Comparison of ENCODE assay signal across 24 cellular contexts in the genomic region with DNA sequence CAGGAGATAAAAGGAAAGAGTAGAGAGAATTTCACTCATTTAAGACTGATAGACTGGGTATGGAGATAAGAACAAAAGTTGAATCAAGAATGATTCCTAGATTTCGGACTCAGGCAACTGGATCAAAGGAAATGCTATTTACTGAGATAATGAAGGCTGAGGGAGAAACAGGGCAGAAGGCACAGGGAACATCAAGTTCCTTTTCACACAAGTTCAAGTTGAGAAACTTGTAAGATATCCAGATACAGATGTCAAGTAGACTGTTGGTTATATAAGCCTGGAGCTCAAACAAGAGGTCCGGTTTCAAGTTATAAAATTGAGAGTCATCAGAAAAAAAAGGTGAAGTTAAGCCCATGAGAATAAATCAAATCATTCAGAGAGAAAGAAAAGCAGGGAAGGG.
A peak's percentile ranks its signal among the peaks of the same experiment; 100 is the strongest.
DNase-seq lines count a peak whose midpoint lies in the region; ATAC-seq and TF ChIP-seq lines count a peak whose summit lies in the region.
"Had no signal": no experiment of that assay in that cellular context is flagged by ENCODE, and none has a peak within 500 bp of the region (broad histone marks: within the 10 kb centered on the region; RNA-seq: fewer than 3 reads in every experiment).

No MANE protein-coding gene starts in this region.

- DNase-seq in esophagus muscularis mucosa (ENCODE audit: extremely low spot score), result no peak
- DNase-seq in left ventricle myocardium inferior, result no peak
- DNase-seq in sigmoid colon, result no peak
- no peak for DNase-seq in upper lobe of right lung
- no peak for DNase-seq in activated CD4-positive, alpha-beta T cell treated with anti-CD3 and anti-CD28 coated beads for 36 hours
- no peak for DNase-seq in DMS114 treated with DMSO at 0.1 percent for 48 hours (lab: John Stamatoyannopoulos, UW; ENCODE audit: unreplicated experiment)
- no peak for DNase-seq in DMS53 treated with DMSO at 0.1 percent for 48 hours (lab: John Stamatoyannopoulos, UW; ENCODE audit: unreplicated experiment)
- DNase-seq in NCI-H2196 treated with DMSO at 0.1 percent for 48 hours (lab: John Stamatoyannopoulos, UW; ENCODE audit: unreplicated experiment), result no peak
- DNase-seq: CD4-positive, CD25-positive, alpha-beta regulatory T cell; DMS79 treated with DMSO at 0.1 percent for 48 hours; MG63; NCI-H1417; NCI-H187; NCI-H2107; NCI-H510A; NCI-H748 treated with DMSO at 0.1 percent for 48 hours; NK-92 treated with Interleukin-12 subunit alpha and Interleukin-12 subunit beta, amount 100 ng/mL, for 24 hours had no signal

- WGBS in esophagus muscularis mucosa, result 70% methylated on average over 2 of the region's 2 CpGs
- WGBS in sigmoid colon, 2 donors, result 61 to 74% methylated on average over 2 of the region's 2 CpGs

- H3K27ac ChIP-seq in esophagus muscularis mucosa (replicated peaks in 1 of 4) (peak overlapping the region; percentile 34 to 66 (median 58)), left ventricle myocardium inferior (replicated peaks) (peak overlapping the region; percentile 39), sigmoid colon (peak overlapping the region; percentile 27 to 70 (median 66)), upper lobe of right lung (peak overlapping the region; percentile 45)
- H3K27ac ChIP-seq: HL-60, SJSA1 had no signal

- no peaks in the 10 kb centered on the region for H3K36me3 ChIP-seq in esophagus muscularis mucosa
- no peaks in the 10 kb centered on the region for H3K36me3 ChIP-seq in left ventricle myocardium inferior
- H3K36me3 ChIP-seq in sigmoid colon, result no peaks in the 10 kb centered on the region
- H3K36me3 ChIP-seq in upper lobe of right lung, result no peaks in the 10 kb centered on the region
- H3K36me3 ChIP-seq: HAP-1, MG63, SJSA1 had no signal

- no peaks in the 10 kb centered on the region for H3K9me3 ChIP-seq in esophagus muscularis mucosa
- H3K9me3 ChIP-seq in left ventricle myocardium inferior (replicated peaks), result no peaks in the 10 kb centered on the region
- no peaks in the 10 kb centered on the region for H3K9me3 ChIP-seq in sigmoid colon
- H3K9me3 ChIP-seq in upper lobe of right lung, result no peaks in the 10 kb centered on the region
- H3K9me3 ChIP-seq: HAP-1, MG63, SJSA1 had no signal

- intact Hi-C loops in esophagus muscularis mucosa (cut with DNase I) (loop anchor here (10.0 kb wide), 1 partner anchor 937 kb away; no protein-coding TSS in a partner anchor), left ventricle myocardium inferior (cut with micrococcal nuclease) (no loop called here), sigmoid colon (cut with DNase I) (no loop called here), upper lobe of right lung (cut with DNase I) (no loop called here)
- intact Hi-C loops in activated CD4-positive, alpha-beta T cell treated with anti-CD3 and anti-CD28 coated beads for 36 hours (cut with DNase I, micrococcal nuclease), result no loop called here

- H3K36me3 Mint-ChIP-seq in activated CD4-positive, alpha-beta T cell treated with anti-CD3 and anti-CD28 coated beads for 36 hours (ENCODE audit: low read depth), result no peaks in the 10 kb centered on the region
- H3K36me3 Mint-ChIP-seq: CD4-positive, CD25-positive, alpha-beta regulatory T cell had no signal

- H3K27ac Mint-ChIP-seq in activated CD4-positive, alpha-beta T cell treated with anti-CD3 and anti-CD28 coated beads for 36 hours, result no peak overlapping the region
- H3K27ac Mint-ChIP-seq: CD4-positive, CD25-positive, alpha-beta regulatory T cell; GM23338 had no signal

- POLR2A ChIA-PET in activated CD4-positive, alpha-beta T cell treated with anti-CD3 and anti-CD28 coated beads for 36 hours (lab: Charles Lee), result no interaction called here

- no peak for TF ChIP-seq CTCF in esophagus muscularis mucosa (IDR thresholded peaks at IDR 0.05)
- TF ChIP-seq CTCF in left ventricle myocardium inferior (IDR thresholded peaks at IDR 0.05; ENCODE audit: borderline replicate concordance), result no peak
- no peak for TF ChIP-seq CTCF in sigmoid colon (IDR thresholded peaks at IDR 0.05)
- TF ChIP-seq CTCF in upper lobe of right lung (IDR thresholded peaks at IDR 0.05), result no peak

- no peaks in the 10 kb centered on the region for H3K4me1 Mint-ChIP-seq in activated CD4-positive, alpha-beta T cell treated with anti-CD3 and anti-CD28 coated beads for 36 hours
- H3K4me1 Mint-ChIP-seq: CD4-positive, CD25-positive, alpha-beta regulatory T cell; GM23338 had no signal

- H3K4me1 ChIP-seq in esophagus muscularis mucosa (peaks cover 8 to 43% (median 35%) of the 10 kb centered on the region in 4 donors), left ventricle myocardium inferior (peaks cover 39% of the 10 kb centered on the region), sigmoid colon (peaks cover 0 to 48% (median 41%) of the 10 kb centered on the region in 4 donors), upper lobe of right lung (no peaks in the 10 kb centered on the region)
- H3K4me1 ChIP-seq: HAP-1, SJSA1 had no signal

- H3K4me3 Mint-ChIP-seq in activated CD4-positive, alpha-beta T cell treated with anti-CD3 and anti-CD28 coated beads for 36 hours, result no peak overlapping the region
- H3K4me3 Mint-ChIP-seq: CD4-positive, CD25-positive, alpha-beta regulatory T cell; GM23338 had no signal

- H3K27me3 ChIP-seq in esophagus muscularis mucosa (no peaks in the 10 kb centered on the region), left ventricle myocardium inferior (ENCODE audit: low read depth) (no peaks in the 10 kb centered on the region), sigmoid colon (no peaks in the 10 kb centered on the region), upper lobe of right lung (no peaks in the 10 kb centered on the region)
- H3K27me3 ChIP-seq: MG63, SJSA1 had no signal

- ATAC-seq in upper lobe of right lung, result no peak
- ATAC-seq in activated CD4-positive, alpha-beta T cell treated with anti-CD3 and anti-CD28 coated beads for 36 hours, result no peak
- ATAC-seq: GM12878, GM23338, HepG2, K562 had no signal

- H3K9me3 Mint-ChIP-seq in activated CD4-positive, alpha-beta T cell treated with anti-CD3 and anti-CD28 coated beads for 36 hours (ENCODE audit: low read depth), result no peaks in the 10 kb centered on the region
- H3K9me3 Mint-ChIP-seq: CD4-positive, CD25-positive, alpha-beta regulatory T cell; GM23338 had no signal

- no peaks in the 10 kb centered on the region for H3K27me3 Mint-ChIP-seq in activated CD4-positive, alpha-beta T cell treated with anti-CD3 and anti-CD28 coated beads for 36 hours
- H3K27me3 Mint-ChIP-seq: CD4-positive, CD25-positive, alpha-beta regulatory T cell had no signal

- H3K4me3 ChIP-seq in esophagus muscularis mucosa, result no peak overlapping the region
- no peak overlapping the region for H3K4me3 ChIP-seq in left ventricle myocardium inferior
- H3K4me3 ChIP-seq in sigmoid colon, result no peak overlapping the region
- no peak overlapping the region for H3K4me3 ChIP-seq in upper lobe of right lung
- H3K4me3 ChIP-seq: GM12878, GM23338, HAP-1, K562, MG63, SJSA1 had no signal

- CTCF ChIA-PET in activated CD4-positive, alpha-beta T cell treated with anti-CD3 and anti-CD28 coated beads for 36 hours (lab: Charles Lee), result interaction anchor here (2.1 kb wide), 1 partner anchor 9 kb away, joined by 11 read pairs; no protein-coding TSS in a partner anchor

- TF ChIP-seq POLR2A in esophagus muscularis mucosa (IDR thresholded peaks at IDR 0.05; ENCODE audit: low read depth) (no peak), sigmoid colon (IDR thresholded peaks at IDR 0.05) (no peak)

- TF ChIP-seq EP300 in esophagus muscularis mucosa (IDR thresholded peaks at IDR 0.05) (no peak), sigmoid colon (IDR thresholded peaks at IDR 0.05) (peak; percentile 24 to 82 (median 40))
